9 cellular contexts compared by ENCODE assay signal in genomic region chr6:170294813-170295518, GRCh38. TPM values are rescaled to one million over a fixed set of nuclear protein-coding genes. Genes with fewer than 3 reads are reported as not detected.
DNase-seq lines count a peak whose midpoint lies in the region; ATAC-seq, FAIRE-seq and TF ChIP-seq lines count a peak whose summit lies in the region.
"Had no signal": no experiment of that assay in that cellular context is flagged by ENCODE, and none has a peak within 500 bp of the region (broad histone marks: within the 10 kb centered on the region; RNA-seq: fewer than 3 reads in every experiment).

No MANE protein-coding gene starts in this region.

- H3K9me3 ChIP-seq in PC-3 (ENCODE audit: low read length), result no peaks in the 10 kb centered on the region
- no peaks in the 10 kb centered on the region for H3K9me3 ChIP-seq in skeletal muscle tissue (ENCODE audit: control insufficient read depth in 3 of 3, low read length in 3 of 3)
- H3K9me3 ChIP-seq in kidney (ENCODE audit: control insufficient read depth in 1 of 2, low read length in 2 of 2), result no peaks in the 10 kb centered on the region

- no peak for ATAC-seq in PC-3

- no peak for TF ChIP-seq CTCF in PC-3 (conservative IDR thresholded peaks at IDR 0.05; ENCODE audit: low read depth, low read length)
- TF ChIP-seq CTCF in fibroblast of villous mesenchyme (IDR thresholded peaks at IDR 0.05; ENCODE audit: insufficient read depth, low read depth, low read length), result no peak
- TF ChIP-seq CTCF in kidney (IDR thresholded peaks at IDR 0.05; ENCODE audit: borderline replicate concordance, extremely low read depth, insufficient read depth), result no peak

- no TSS peak for BruUV-seq in PC-3 (replicated peaks; lab: Mats Ljungman, UMichigan)

- no peak overlapping the region for H3K27ac ChIP-seq in PC-3 (ENCODE audit: low read length)
- no peak overlapping the region for H3K27ac ChIP-seq in skeletal muscle tissue (ENCODE audit: low read depth, low read length)
- H3K27ac ChIP-seq in kidney (ENCODE audit: low read depth in 2 of 2, low read length in 2 of 2), result no peak overlapping the region

- DNase-seq in NCI-H1092 treated with DMSO at 0.1 percent for 48 hours (lab: John Stamatoyannopoulos, UW) (peak; percentile 61), NCI-H1092 (lab: John Stamatoyannopoulos, UW) (no peak), PC-3 (no peak), fibroblast of villous mesenchyme (ENCODE audit: low read depth) (no peak), kidney (no peak), iPS-NIHi11 (ENCODE audit: low spot score) (no peak), hepatic stellate cell (ENCODE audit: low spot score) (no peak)

- H3K9me2 ChIP-seq in PC-3 (replicated peaks; ENCODE audit: low read length), result no peaks in the 10 kb centered on the region

- H3K9ac ChIP-seq in PC-3 (ENCODE audit: low read length), result no peak overlapping the region
- peak overlapping the region in 2 of 3 donors; percentile 45 to 76 for H3K9ac ChIP-seq in skeletal muscle tissue (ENCODE audit: low read depth in 1 of 3, low read length in 3 of 3)
- H3K9ac ChIP-seq in kidney (ENCODE audit: low read length in 2 of 2), result no peak overlapping the region

- H3K36me3 ChIP-seq in PC-3 (ENCODE audit: low read depth, low read length) (no peaks in the 10 kb centered on the region), skeletal muscle tissue (ENCODE audit: control insufficient read depth in 3 of 3, insufficient read depth in 3 of 3, low read length in 3 of 3) (no peaks in the 10 kb centered on the region), kidney (ENCODE audit: control insufficient read depth in 1 of 2, insufficient read depth in 2 of 2, low read length in 2 of 2) (no peaks in the 10 kb centered on the region)

- POLR2A ChIA-PET in PC-3 (lab: Charles Lee; ENCODE audit: unreplicated experiment), result no interaction called here

- H3K79me2 ChIP-seq in PC-3 (ENCODE audit: low read length), result no peaks in the 10 kb centered on the region

- H3K4me2 ChIP-seq in PC-3 (ENCODE audit: low read length), result peak overlapping the region; percentile 83

- peaks cover 42% of the 10 kb centered on the region for H3K27me3 ChIP-seq in PC-3 (ENCODE audit: low read length)
- H3K27me3 ChIP-seq in skeletal muscle tissue (ENCODE audit: control insufficient read depth in 3 of 3, insufficient read depth in 3 of 3, low read length in 3 of 3), result peaks cover 30 to 59% (median 41%) of the 10 kb centered on the region in 3 donors

- no peak for FAIRE-seq in kidney (lab: Jason Lieb, UNC)

- intact Hi-C loops in PC-3 (cut with micrococcal nuclease), result loop anchor here (5.0 kb wide), 1 partner anchor 503 kb away; no protein-coding TSS in a partner anchor
- intact Hi-C loops in kidney (cut with DNase I), result no loop called here

- H3K4me3 ChIP-seq in PC-3 (ENCODE audit: low read length) (peak overlapping the region; percentile 68), fibroblast of villous mesenchyme (ENCODE audit: low read depth, low read length) (peak overlapping the region; percentile 52), skeletal muscle tissue (ENCODE audit: low read length in 3 of 3) (peak overlapping the region in 2 of 3 donors; percentile 66 to 71), kidney (ENCODE audit: low read length in 2 of 2) (peak overlapping the region in 1 of 2 donors; percentile 47)

- CTCF ChIA-PET in PC-3 (lab: Charles Lee), result no interaction called here

- no peaks in the 10 kb centered on the region for H3F3A ChIP-seq in PC-3 (ENCODE audit: low read length, unreplicated experiment)

- H3K4me1 ChIP-seq in PC-3 (ENCODE audit: insufficient read depth, low read length), result peaks cover 10% of the 10 kb centered on the region
- peaks cover 22 to 37% (median 30%) of the 10 kb centered on the region in 3 donors for H3K4me1 ChIP-seq in skeletal muscle tissue (ENCODE audit: control insufficient read depth in 3 of 3, insufficient read depth in 3 of 3, low read length in 3 of 3)
- peaks cover 0 to 18% of the 10 kb centered on the region in 2 donors for H3K4me1 ChIP-seq in kidney (ENCODE audit: control insufficient read depth in 1 of 2, insufficient read depth in 1 of 2, low read depth in 1 of 2, low read length in 2 of 2)

- H4K20me1 ChIP-seq in PC-3 (ENCODE audit: low read length), result no peaks in the 10 kb centered on the region

- peak overlapping the region; percentile 80 for H2AFZ ChIP-seq in PC-3 (ENCODE audit: low read length)

RNA-seq across cellular contexts. Expression of gene DLL1, which starts 4.1 kb away (rescaled TPM):
- total RNA-seq in PC-3 (2014; rRNA removed) (0.84 and 1.2 TPM in 2 replicates), fibroblast of villous mesenchyme (0.86 and 0.97 TPM in 2 replicates), skeletal muscle tissue (13.6 TPM), kidney (11.9 TPM)
- 4.5 TPM for polyA plus RNA-seq in kidney (ENCODE audit: insufficient read depth, low read depth, low replicate concordance)
- total RNA-seq: T-helper 1 cell treated with Interleukin-12 subunit alpha and Interleukin-12 subunit beta and Interleukin-4 antibody, amounts not matched to agents 30 ng/mL and 1 ng/mL, for 36 hours had no signal

RNA-seq across cellular contexts. Expression of gene FAM120B, which starts 11.6 kb away (rescaled TPM):
- total RNA-seq in PC-3 (2014; rRNA removed) (8.7 and 11.5 TPM in 2 replicates), fibroblast of villous mesenchyme (12.6 and 17.3 TPM in 2 replicates), skeletal muscle tissue (33.9 TPM), kidney (34.8 TPM)
- 16.5 TPM for polyA plus RNA-seq in kidney (ENCODE audit: insufficient read depth, low read depth, low replicate concordance)

Comparison
In these comparisons a context has a peak if more than half of its experiments do, and no peak if none do; other contexts are left out.
1. H3K9ac ChIP-seq: peak in skeletal muscle tissue (2 of 3); none in PC-3 (single experiment) and kidney (0 of 2).